In the genomic region with DNA sequence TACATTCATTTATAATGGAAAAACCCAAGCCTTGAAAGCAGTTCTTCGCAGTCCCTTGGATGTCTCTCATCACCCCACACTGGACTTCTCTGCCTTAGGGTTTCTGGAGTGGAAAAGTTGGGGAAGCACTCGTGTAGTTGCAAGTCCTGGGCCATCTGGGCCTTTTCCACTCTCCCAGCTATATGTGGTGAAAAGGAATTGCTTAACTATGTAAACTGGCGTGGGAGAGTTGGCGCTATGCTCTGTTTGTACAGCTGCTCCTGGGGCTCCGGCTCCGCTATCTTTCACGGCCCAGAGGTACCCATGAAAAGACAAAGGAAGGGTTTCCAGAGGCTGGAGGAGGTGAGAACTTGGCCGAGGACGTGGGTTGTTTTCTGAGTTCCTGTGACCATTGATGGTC, we compare ENCODE assay signal across 9 cellular contexts.
DNase-seq lines count a peak whose midpoint lies in the region; ATAC-seq and TF ChIP-seq lines count a peak whose summit lies in the region.
"Had no signal": no experiment of that assay in that cellular context is flagged by ENCODE, and none has a peak within 500 bp of the region (broad histone marks: within the 10 kb centered on the region; RNA-seq: fewer than 3 reads in every experiment).

No MANE protein-coding gene starts in this region.

- intact Hi-C loops in left ventricle myocardium inferior (cut with micrococcal nuclease) = no loop called here
- intact Hi-C loops in stomach (cut with DNase I; ENCODE audit: low total_unique reads) = no loop called here

- WGBS in stomach, 5 donors = 32 to 49% (median 35%) methylated on average over 9 of the region's 9 CpGs

- DNase-seq in NCI-H2029 (lab: John Stamatoyannopoulos, UW) (peak; percentile 38), amniotic epithelial cell (ENCODE audit: low read depth) (peak; percentile 80), left ventricle myocardium inferior (peak; percentile 68), stomach (peak; percentile 84)
- no peak for DNase-seq in central memory CD4-positive, alpha-beta T cell
- no peak for DNase-seq in stimulated activated CD4-positive, alpha-beta T cell treated with anti-CD3 and anti-CD28 coated beads, Interleukin-4, amount 100 ng/mL, for 1 hour
- DNase-seq: activated T-cell treated with anti-CD3 and anti-CD28 coated beads, Interleukin-2, amount 50 U/mL, for 24 hours; KBM-7 had no signal

- ATAC-seq in SK-N-SH treated with all-trans-retinoic acid at 6 μM for 48 hours = no peak

- H3K9me3 ChIP-seq in left ventricle myocardium inferior (replicated peaks) (no peaks in the 10 kb centered on the region), stomach (no peaks in the 10 kb centered on the region)

- no peaks in the 10 kb centered on the region for H3K27me3 ChIP-seq in left ventricle myocardium inferior (ENCODE audit: low read depth)
- H3K27me3 ChIP-seq in stomach = no peaks in the 10 kb centered on the region

- H3K4me1 ChIP-seq in left ventricle myocardium inferior = peaks cover 22% of the 10 kb centered on the region
- H3K4me1 ChIP-seq in stomach = peaks cover 19 to 66% (median 34%) of the 10 kb centered on the region in 4 donors

- no peak for TF ChIP-seq POLR2A in stomach (IDR thresholded peaks at IDR 0.05)

- H3K36me3 ChIP-seq in left ventricle myocardium inferior (no peaks in the 10 kb centered on the region), stomach (no peaks in the 10 kb centered on the region)

- H3K4me3 ChIP-seq in left ventricle myocardium inferior = no peak overlapping the region
- no peak overlapping the region for H3K4me3 ChIP-seq in stomach

- no peak for TF ChIP-seq EP300 in stomach (IDR thresholded peaks at IDR 0.05)

- H3K27ac ChIP-seq in left ventricle myocardium inferior (replicated peaks) (peak overlapping the region; percentile 56), stomach (peak overlapping the region; percentile 59 to 93 (median 70))

- TF ChIP-seq CTCF in left ventricle myocardium inferior (IDR thresholded peaks at IDR 0.05; ENCODE audit: borderline replicate concordance) (no peak), stomach (IDR thresholded peaks at IDR 0.05) (no peak)

TF ChIP-seq in SK-N-SH treated with all-trans-retinoic acid at 6 μM for 48 hours, 23 proteins besides CTCF, POLR2A, EP300 and RAD21:
- TF ChIP-seq PPARA (CRISPR knock-in tag; IDR thresholded peaks at IDR 0.05; ENCODE audit: borderline replicate concordance) (no peak), ZNF8 (CRISPR knock-in tag; IDR thresholded peaks at IDR 0.05) (no peak), ARNTL (CRISPR knock-in tag; IDR thresholded peaks at IDR 0.05; ENCODE audit: borderline replicate concordance, low read depth) (no peak), GLIS3 (CRISPR knock-in tag; IDR thresholded peaks at IDR 0.05) (no peak), ZNF565 (CRISPR knock-in tag; conservative IDR thresholded peaks at IDR 0.05; ENCODE audit: low read depth) (no peak), CSDC2 (CRISPR knock-in tag; IDR thresholded peaks at IDR 0.05) (no peak), RARB (CRISPR knock-in tag; IDR thresholded peaks at IDR 0.05) (no peak), ZFP30 (CRISPR knock-in tag; IDR thresholded peaks at IDR 0.05) (no peak), OSR1 (CRISPR knock-in tag; IDR thresholded peaks at IDR 0.05) (no peak)
- TF ChIP-seq, protein P1, sequence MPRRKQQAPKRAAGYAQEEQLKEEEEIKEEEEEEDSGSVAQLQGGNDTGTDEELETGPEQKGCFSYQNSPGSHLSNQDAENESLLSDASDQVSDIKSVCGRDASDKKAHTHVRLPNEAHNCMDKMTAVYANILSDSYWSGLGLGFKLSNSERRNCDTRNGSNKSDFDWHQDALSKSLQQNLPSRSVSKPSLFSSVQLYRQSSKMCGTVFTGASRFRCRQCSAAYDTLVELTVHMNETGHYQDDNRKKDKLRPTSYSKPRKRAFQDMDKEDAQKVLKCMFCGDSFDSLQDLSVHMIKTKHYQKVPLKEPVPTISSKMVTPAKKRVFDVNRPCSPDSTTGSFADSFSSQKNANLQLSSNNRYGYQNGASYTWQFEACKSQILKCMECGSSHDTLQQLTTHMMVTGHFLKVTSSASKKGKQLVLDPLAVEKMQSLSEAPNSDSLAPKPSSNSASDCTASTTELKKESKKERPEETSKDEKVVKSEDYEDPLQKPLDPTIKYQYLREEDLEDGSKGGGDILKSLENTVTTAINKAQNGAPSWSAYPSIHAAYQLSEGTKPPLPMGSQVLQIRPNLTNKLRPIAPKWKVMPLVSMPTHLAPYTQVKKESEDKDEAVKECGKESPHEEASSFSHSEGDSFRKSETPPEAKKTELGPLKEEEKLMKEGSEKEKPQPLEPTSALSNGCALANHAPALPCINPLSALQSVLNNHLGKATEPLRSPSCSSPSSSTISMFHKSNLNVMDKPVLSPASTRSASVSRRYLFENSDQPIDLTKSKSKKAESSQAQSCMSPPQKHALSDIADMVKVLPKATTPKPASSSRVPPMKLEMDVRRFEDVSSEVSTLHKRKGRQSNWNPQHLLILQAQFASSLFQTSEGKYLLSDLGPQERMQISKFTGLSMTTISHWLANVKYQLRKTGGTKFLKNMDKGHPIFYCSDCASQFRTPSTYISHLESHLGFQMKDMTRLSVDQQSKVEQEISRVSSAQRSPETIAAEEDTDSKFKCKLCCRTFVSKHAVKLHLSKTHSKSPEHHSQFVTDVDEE (CRISPR knock-in tag; IDR thresholded peaks at IDR 0.05) = no peak
- TF ChIP-seq, protein P2, sequence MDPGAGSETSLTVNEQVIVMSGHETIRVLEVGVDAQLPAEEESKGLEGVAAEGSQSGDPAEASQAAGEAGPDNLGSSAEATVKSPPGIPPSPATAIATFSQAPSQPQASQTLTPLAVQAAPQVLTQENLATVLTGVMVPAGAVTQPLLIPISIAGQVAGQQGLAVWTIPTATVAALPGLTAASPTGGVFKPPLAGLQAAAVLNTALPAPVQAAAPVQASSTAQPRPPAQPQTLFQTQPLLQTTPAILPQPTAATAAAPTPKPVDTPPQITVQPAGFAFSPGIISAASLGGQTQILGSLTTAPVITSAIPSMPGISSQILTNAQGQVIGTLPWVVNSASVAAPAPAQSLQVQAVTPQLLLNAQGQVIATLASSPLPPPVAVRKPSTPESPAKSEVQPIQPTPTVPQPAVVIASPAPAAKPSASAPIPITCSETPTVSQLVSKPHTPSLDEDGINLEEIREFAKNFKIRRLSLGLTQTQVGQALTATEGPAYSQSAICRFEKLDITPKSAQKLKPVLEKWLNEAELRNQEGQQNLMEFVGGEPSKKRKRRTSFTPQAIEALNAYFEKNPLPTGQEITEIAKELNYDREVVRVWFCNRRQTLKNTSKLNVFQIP (CRISPR knock-in tag; IDR thresholded peaks at IDR 0.05; ENCODE audit: borderline replicate concordance, low read depth) = no peak
- TF ChIP-seq, protein P3, sequence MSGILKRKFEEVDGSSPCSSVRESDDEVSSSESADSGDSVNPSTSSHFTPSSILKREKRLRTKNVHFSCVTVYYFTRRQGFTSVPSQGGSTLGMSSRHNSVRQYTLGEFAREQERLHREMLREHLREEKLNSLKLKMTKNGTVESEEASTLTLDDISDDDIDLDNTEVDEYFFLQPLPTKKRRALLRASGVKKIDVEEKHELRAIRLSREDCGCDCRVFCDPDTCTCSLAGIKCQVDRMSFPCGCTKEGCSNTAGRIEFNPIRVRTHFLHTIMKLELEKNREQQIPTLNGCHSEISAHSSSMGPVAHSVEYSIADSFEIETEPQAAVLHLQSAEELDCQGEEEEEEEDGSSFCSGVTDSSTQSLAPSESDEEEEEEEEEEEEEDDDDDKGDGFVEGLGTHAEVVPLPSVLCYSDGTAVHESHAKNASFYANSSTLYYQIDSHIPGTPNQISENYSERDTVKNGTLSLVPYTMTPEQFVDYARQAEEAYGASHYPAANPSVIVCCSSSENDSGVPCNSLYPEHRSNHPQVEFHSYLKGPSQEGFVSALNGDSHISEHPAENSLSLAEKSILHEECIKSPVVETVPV (CRISPR knock-in tag; IDR thresholded peaks at IDR 0.05) = no peak
TF ChIP-seq in SK-N-SH treated with all-trans-retinoic acid at 6 μM for 48 hours: peak in this region for 0.

Comparison
In these comparisons a context has a peak if more than half of its experiments do, and no peak if none do; other contexts are left out.
1. DNase-seq: peak in NCI-H2029 (single experiment), amniotic epithelial cell (single experiment), left ventricle myocardium inferior (single experiment) and stomach (single experiment); none in central memory CD4-positive, alpha-beta T cell (single experiment) and stimulated activated CD4-positive, alpha-beta T cell treated with anti-CD3 and anti-CD28 coated beads, Interleukin-4, amount 100 ng/mL, for 1 hour (single experiment).